ENCODE assay signal across 19 cellular contexts in the genomic region with DNA sequence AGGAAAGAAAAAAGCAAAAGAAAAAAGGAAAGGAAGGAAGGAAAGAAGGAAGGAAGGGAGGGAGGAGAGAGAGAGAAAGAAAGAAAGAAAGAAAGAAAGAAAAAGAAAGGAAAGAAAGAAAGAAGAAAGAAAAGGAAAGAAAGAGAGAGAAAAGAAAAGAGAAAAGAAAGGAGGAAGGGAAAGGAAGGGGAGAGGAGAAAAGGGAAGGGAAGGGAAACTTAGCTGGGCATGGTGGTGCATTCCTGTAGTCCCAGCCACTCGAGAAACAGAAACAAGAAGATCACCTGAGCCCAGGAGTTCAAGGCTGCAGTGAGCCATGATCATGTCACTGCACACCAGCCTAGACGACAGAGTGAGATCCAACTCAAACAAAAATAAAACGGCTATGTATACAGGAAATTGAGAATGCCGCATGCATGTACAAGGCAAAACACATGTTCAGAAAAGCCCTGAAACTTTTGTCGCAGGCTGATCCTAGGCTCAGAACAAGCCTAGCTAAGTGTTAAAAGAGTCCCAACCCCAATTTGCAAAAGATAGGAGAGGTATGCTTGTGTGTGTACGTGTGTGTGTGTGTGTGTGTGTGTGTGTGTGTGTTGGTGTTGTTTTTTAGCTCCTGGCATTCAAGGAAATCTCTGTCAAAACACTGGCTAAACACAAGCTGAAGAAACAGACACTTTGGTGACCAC. TPM values are rescaled to one million over a fixed set of nuclear protein-coding genes. Genes with fewer than 3 reads are reported as not detected.
A peak's percentile ranks its signal among the peaks of the same experiment; 100 is the strongest.
DNase-seq lines count a peak whose midpoint lies in the region; ATAC-seq and TF ChIP-seq lines count a peak whose summit lies in the region.
"Had no signal": no experiment of that assay in that cellular context is flagged by ENCODE, and none has a peak within 500 bp of the region (broad histone marks: within the 10 kb centered on the region; RNA-seq: fewer than 3 reads in every experiment).

No MANE protein-coding gene starts in this region.

- CTCF ChIA-PET in activated CD8-positive, alpha-beta T cell treated with anti-CD3 and anti-CD28 coated beads for 36 hours (lab: Charles Lee): interaction anchor here (1.0 to 3.1 kb wide), 4 partner anchors 13 to 307 kb away, joined by 3 to 15 read pairs (median 8); no protein-coding TSS in a partner anchor
- CTCF ChIA-PET in activated CD8-positive, alpha-beta T cell treated with anti-CD3 and anti-CD28 coated beads, Interleukin-2, amount 10 ng/mL, durations not matched to agents 7 days and 5 days (lab: Charles Lee): interaction anchor here (1.2 to 1.7 kb wide), 3 partner anchors 10 to 17 kb away, joined by 4 to 5 read pairs (median 5); no protein-coding TSS in a partner anchor

- peak; percentile 23 for TF ChIP-seq CTCF in activated CD8-positive, alpha-beta T cell treated with anti-CD3 and anti-CD28 coated beads for 36 hours (IDR thresholded peaks at IDR 0.05)
- TF ChIP-seq CTCF in astrocyte of the spinal cord (IDR thresholded peaks at IDR 0.05; ENCODE audit: low read depth, low read length): no peak

- no peak for ATAC-seq in activated CD8-positive, alpha-beta T cell treated with anti-CD3 and anti-CD28 coated beads for 36 hours
- no peak for ATAC-seq in activated CD8-positive, alpha-beta T cell treated with anti-CD3 and anti-CD28 coated beads, Interleukin-2, amount 10 ng/mL, durations not matched to agents 7 days and 5 days
- no peak for ATAC-seq in HG02763 (IDR thresholded peaks at IDR 0.05; ENCODE audit: unreplicated experiment)
- ATAC-seq: stimulated activated naive CD8-positive, alpha-beta T cell treated with anti-CD3 and anti-CD28 coated beads, Interleukin-15, amount 100 ng/mL, for 72 hours; upper lobe of right lung had no signal

- no peaks in the 10 kb centered on the region for H3K27me3 Mint-ChIP-seq in activated CD8-positive, alpha-beta T cell treated with anti-CD3 and anti-CD28 coated beads for 36 hours
- peaks cover 21% of the 10 kb centered on the region for H3K27me3 Mint-ChIP-seq in activated CD8-positive, alpha-beta T cell treated with anti-CD3 and anti-CD28 coated beads, Interleukin-2, amount 10 ng/mL, durations not matched to agents 7 days and 5 days (ENCODE audit: low read depth)

- intact Hi-C loops in activated CD8-positive, alpha-beta T cell treated with anti-CD3 and anti-CD28 coated beads for 36 hours (cut with micrococcal nuclease): no loop called here

- peaks cover 9% of the 10 kb centered on the region for H3K4me1 Mint-ChIP-seq in activated CD8-positive, alpha-beta T cell treated with anti-CD3 and anti-CD28 coated beads for 36 hours (ENCODE audit: low read depth)
- H3K4me1 Mint-ChIP-seq in activated CD8-positive, alpha-beta T cell treated with anti-CD3 and anti-CD28 coated beads, Interleukin-2, amount 10 ng/mL, durations not matched to agents 7 days and 5 days (ENCODE audit: low read depth): peaks cover 3% of the 10 kb centered on the region

- H3K4me3 Mint-ChIP-seq in activated CD8-positive, alpha-beta T cell treated with anti-CD3 and anti-CD28 coated beads for 36 hours: no peak overlapping the region
- no peak overlapping the region for H3K4me3 Mint-ChIP-seq in activated CD8-positive, alpha-beta T cell treated with anti-CD3 and anti-CD28 coated beads, Interleukin-2, amount 10 ng/mL, durations not matched to agents 7 days and 5 days
- H3K4me3 Mint-ChIP-seq: activated naive CD8-positive, alpha-beta T cell treated with anti-CD3 and anti-CD28 coated beads, Interleukin-2, amount 10 ng/mL, durations not matched to agents 7 days and 5 days; CD4-positive, alpha-beta T cell; stimulated activated naive CD8-positive, alpha-beta T cell treated with anti-CD3 and anti-CD28 coated beads, Interleukin-15, amount 100 ng/mL, for 72 hours had no signal

- no peak for DNase-seq in activated CD8-positive, alpha-beta T cell treated with anti-CD3 and anti-CD28 coated beads for 36 hours
- no peak for DNase-seq in activated CD8-positive, alpha-beta T cell treated with anti-CD3 and anti-CD28 coated beads, Interleukin-2, amount 10 ng/mL, durations not matched to agents 7 days and 5 days
- DNase-seq in astrocyte of the spinal cord (ENCODE audit: low read depth, low spot score) (peak; percentile 34), iris pigment epithelial cell (ENCODE audit: low read depth) (peak; percentile 27), NCI-H2107 treated with DMSO at 0.1 percent for 48 hours (lab: John Stamatoyannopoulos, UW; ENCODE audit: unreplicated experiment) (no peak), NCI-H1436 (lab: John Stamatoyannopoulos, UW) (no peak), NCI-H2081 (lab: John Stamatoyannopoulos, UW) (no peak)
- DNase-seq: ACHN; activated CD4-positive, alpha-beta T cell treated with anti-CD3 and anti-CD28 coated beads, Interleukin-2, amount 50 U/mL, for 4 hours; activated naive CD8-positive, alpha-beta T cell treated with anti-CD3 and anti-CD28 coated beads, Interleukin-2, amount 10 ng/mL, durations not matched to agents 7 days and 5 days; CD4-positive, alpha-beta T cell; central memory CD4-positive, alpha-beta T cell; effector memory CD4-positive, alpha-beta T cell; hypothalamus; midbrain; SK-N-SH; stimulated activated naive CD8-positive, alpha-beta T cell treated with anti-CD3 and anti-CD28 coated beads, Interleukin-15, amount 100 ng/mL, for 72 hours; upper lobe of right lung had no signal

- in situ Hi-C loops in astrocyte of the spinal cord (cut with HindIII; ENCODE audit: low sequenced_read_pairs): no loop called here

- H3K9me3 Mint-ChIP-seq in activated CD8-positive, alpha-beta T cell treated with anti-CD3 and anti-CD28 coated beads for 36 hours: no peaks in the 10 kb centered on the region
- H3K9me3 Mint-ChIP-seq in activated CD8-positive, alpha-beta T cell treated with anti-CD3 and anti-CD28 coated beads, Interleukin-2, amount 10 ng/mL, durations not matched to agents 7 days and 5 days (ENCODE audit: insufficient read depth): no peaks in the 10 kb centered on the region
- H3K9me3 Mint-ChIP-seq: activated naive CD8-positive, alpha-beta T cell treated with anti-CD3 and anti-CD28 coated beads, Interleukin-2, amount 10 ng/mL, durations not matched to agents 7 days and 5 days; CD4-positive, alpha-beta T cell; stimulated activated naive CD8-positive, alpha-beta T cell treated with anti-CD3 and anti-CD28 coated beads, Interleukin-15, amount 100 ng/mL, for 72 hours had no signal

- no peak overlapping the region for H3K27ac Mint-ChIP-seq in activated CD8-positive, alpha-beta T cell treated with anti-CD3 and anti-CD28 coated beads for 36 hours
- H3K27ac Mint-ChIP-seq in activated CD8-positive, alpha-beta T cell treated with anti-CD3 and anti-CD28 coated beads, Interleukin-2, amount 10 ng/mL, durations not matched to agents 7 days and 5 days: no peak overlapping the region
- H3K27ac Mint-ChIP-seq: activated naive CD8-positive, alpha-beta T cell treated with anti-CD3 and anti-CD28 coated beads, Interleukin-2, amount 10 ng/mL, durations not matched to agents 7 days and 5 days; CD4-positive, alpha-beta T cell; stimulated activated naive CD8-positive, alpha-beta T cell treated with anti-CD3 and anti-CD28 coated beads, Interleukin-15, amount 100 ng/mL, for 72 hours had no signal

- POLR2A ChIA-PET in activated CD8-positive, alpha-beta T cell treated with anti-CD3 and anti-CD28 coated beads for 36 hours (lab: Charles Lee): interaction anchor here (0.6 kb wide), 1 partner anchor 256 kb away, joined by 3 read pairs; no protein-coding TSS in a partner anchor
- POLR2A ChIA-PET in activated CD8-positive, alpha-beta T cell treated with anti-CD3 and anti-CD28 coated beads, Interleukin-2, amount 10 ng/mL, durations not matched to agents 7 days and 5 days (lab: Charles Lee): no interaction called here

- H3K36me3 Mint-ChIP-seq in activated CD8-positive, alpha-beta T cell treated with anti-CD3 and anti-CD28 coated beads for 36 hours (ENCODE audit: low read depth): no peaks in the 10 kb centered on the region
- H3K36me3 Mint-ChIP-seq in activated CD8-positive, alpha-beta T cell treated with anti-CD3 and anti-CD28 coated beads, Interleukin-2, amount 10 ng/mL, durations not matched to agents 7 days and 5 days (ENCODE audit: low read depth): no peaks in the 10 kb centered on the region
- H3K36me3 Mint-ChIP-seq: activated naive CD8-positive, alpha-beta T cell treated with anti-CD3 and anti-CD28 coated beads, Interleukin-2, amount 10 ng/mL, durations not matched to agents 7 days and 5 days had no signal

- H3K4me3 ChIP-seq in astrocyte of the spinal cord (ENCODE audit: low read depth, low read length): no peak overlapping the region
- H3K4me3 ChIP-seq: upper lobe of right lung had no signal

RNA-seq across cellular contexts. Expression of a gene that starts 6.5 kb away (rescaled TPM):
- total RNA-seq in activated CD8-positive, alpha-beta T cell treated with anti-CD3 and anti-CD28 coated beads for 36 hours: under 1 TPM in 1 of 2 experiments, not detected in 1; 0.07 TPM
- not detected for total RNA-seq in activated CD8-positive, alpha-beta T cell treated with anti-CD3 and anti-CD28 coated beads, Interleukin-2, amount 10 ng/mL, durations not matched to agents 7 days and 5 days

RNA-seq across cellular contexts. Expression of a gene that starts 26.0 kb away (rescaled TPM):
- 10 to 100 TPM; 92.3 to 98.3 TPM for total RNA-seq in activated CD8-positive, alpha-beta T cell treated with anti-CD3 and anti-CD28 coated beads for 36 hours
- 10 to 100 TPM; 83.6 to 86.5 TPM for total RNA-seq in activated CD8-positive, alpha-beta T cell treated with anti-CD3 and anti-CD28 coated beads, Interleukin-2, amount 10 ng/mL, durations not matched to agents 7 days and 5 days

RNA-seq across cellular contexts. Expression of a gene that starts 34.4 kb away (rescaled TPM):
- total RNA-seq in activated CD8-positive, alpha-beta T cell treated with anti-CD3 and anti-CD28 coated beads for 36 hours: 10 to 100 TPM; 74.6 to 76.2 TPM
- total RNA-seq in activated CD8-positive, alpha-beta T cell treated with anti-CD3 and anti-CD28 coated beads, Interleukin-2, amount 10 ng/mL, durations not matched to agents 7 days and 5 days: 10 to 100 TPM; 63.8 to 65.9 TPM

RNA-seq across cellular contexts. Expression of a gene that starts 57.2 kb away (rescaled TPM):
- total RNA-seq in activated CD8-positive, alpha-beta T cell treated with anti-CD3 and anti-CD28 coated beads for 36 hours: 100 to 1,000 TPM; 102 to 107 TPM
- 10 to 100 TPM; 80.7 to 84.0 TPM for total RNA-seq in activated CD8-positive, alpha-beta T cell treated with anti-CD3 and anti-CD28 coated beads, Interleukin-2, amount 10 ng/mL, durations not matched to agents 7 days and 5 days

RNA-seq across cellular contexts. Expression of a gene that starts 58.7 kb away (rescaled TPM):
- 10 to 100 TPM; 78.6 to 85.6 TPM for total RNA-seq in activated CD8-positive, alpha-beta T cell treated with anti-CD3 and anti-CD28 coated beads for 36 hours
- 100 to 1,000 TPM; 113 to 114 TPM for total RNA-seq in activated CD8-positive, alpha-beta T cell treated with anti-CD3 and anti-CD28 coated beads, Interleukin-2, amount 10 ng/mL, durations not matched to agents 7 days and 5 days

Comparison
In these comparisons a context has a peak if more than half of its experiments do, and no peak if none do; other contexts are left out.
1. DNase-seq: peak in astrocyte of the spinal cord (single experiment) and iris pigment epithelial cell (single experiment); none in activated CD8-positive, alpha-beta T cell treated with anti-CD3 and anti-CD28 coated beads for 36 hours (single experiment), activated CD8-positive, alpha-beta T cell treated with anti-CD3 and anti-CD28 coated beads, Interleukin-2, amount 10 ng/mL, durations not matched to agents 7 days and 5 days (single experiment), NCI-H2107 treated with DMSO at 0.1 percent for 48 hours (single experiment), NCI-H1436 (single experiment) and NCI-H2081 (0 of 2).